Comparison of ENCODE assay signal across 8 cellular contexts in genomic region chr3:108090701-108091497, GRCh38. TPM values are rescaled to one million over a fixed set of nuclear protein-coding genes. Genes with fewer than 3 reads are reported as not detected.
DNase-seq lines count a peak whose midpoint lies in the region; ATAC-seq, FAIRE-seq and TF ChIP-seq lines count a peak whose summit lies in the region.

TSS of gene CD47 (minus strand) at chr3:108091031. CDS start at chr3:108090908, 123 bp downstream.

- H3K9me3 ChIP-seq in H1 (ENCODE audit: insufficient read depth in 2 of 2, low read depth in 1 of 2, low read length in 1 of 2) (peaks cover 0 to 4% of the 10 kb centered on the region in 2 experiments; a peak in 1 of 4 replicates), mesenchymal stem cell (ENCODE audit: control insufficient read depth, low read length) (no peaks in the 10 kb centered on the region)

- H3K18ac ChIP-seq in H1 (ENCODE audit: extremely low read depth, low read length): peak within 1 kb of the TSS; percentile 84
- H3K18ac ChIP-seq in mesenchymal stem cell (ENCODE audit: low read depth in 1 of 2, low read length in 2 of 2): peak within 1 kb of the TSS; percentile 79 to 100

- CTCF ChIA-PET in activated CD8-positive, alpha-beta memory T cell treated with anti-CD3 and anti-CD28 coated beads, Interleukin-2, amount 10 ng/mL, durations not matched to agents 7 days and 5 days (lab: Charles Lee): interaction anchor here (0.7 to 2.0 kb wide), 3 partner anchors 10 to 43 kb away, joined by 3 to 7 read pairs (median 3); no protein-coding TSS in a partner anchor
- CTCF ChIA-PET in H1 (lab: Charles Lee; ENCODE audit: partially characterized antibody): interaction anchor here (1.3 to 1.7 kb wide), 2 partner anchors 163 to 266 kb away, joined by 4 to 6 read pairs; no protein-coding TSS in a partner anchor

- DNase-seq in CMK (ENCODE audit: low read depth) (peak; percentile 73), HTR-8/SVneo (ENCODE audit: insufficient read length, low spot score) (peak; percentile 89), NOMO-1 (lab: John Stamatoyannopoulos, UW; ENCODE audit: unreplicated experiment in 2 of 2) (peak; percentile 82 to 89), H1 (ENCODE audit: low read depth in 1 of 2, low spot score in 2 of 2) (peak; percentile 53 to 95), mesenchymal stem cell (peak; percentile 89)
- DNase-seq in activated CD8-positive, alpha-beta memory T cell treated with anti-CD3 and anti-CD28 coated beads, Interleukin-2, amount 10 ng/mL, durations not matched to agents 7 days and 5 days: peak; percentile 96
- peak; percentile 89 for DNase-seq in stimulated activated CD8-positive, alpha-beta memory T cell treated with anti-CD3 and anti-CD28 coated beads, Interleukin-12 subunit alpha, Interleukin-12 subunit beta, amount 100 ng/mL, for 24 hours (ENCODE audit: extremely low read depth)

- H3K27ac Mint-ChIP-seq in activated CD8-positive, alpha-beta memory T cell treated with anti-CD3 and anti-CD28 coated beads, Interleukin-2, amount 10 ng/mL, durations not matched to agents 7 days and 5 days: peak within 1 kb of the TSS; percentile 99

- TF ChIP-seq CTCF in H1 (IDR thresholded peaks at IDR 0.05; ENCODE audit: control extremely low read depth in 1 of 3, insufficient read depth in 1 of 3, low read depth in 1 of 3, low read length in 3 of 3): no peak; a peak in 1 of 4 replicates

- H3K4me1 Mint-ChIP-seq in activated CD8-positive, alpha-beta memory T cell treated with anti-CD3 and anti-CD28 coated beads, Interleukin-2, amount 10 ng/mL, durations not matched to agents 7 days and 5 days: peaks cover 28% of the 10 kb centered on the region

- H2AK5ac ChIP-seq in H1 (ENCODE audit: low read depth, low read length) (no peak within 1 kb of the TSS), mesenchymal stem cell (ENCODE audit: low read length, severe bottlenecking) (no peak within 1 kb of the TSS)

- peaks cover 0 to 3% (median 0%) of the 10 kb centered on the region in 4 experiments; a peak in 2 of 7 replicates for H3K4me1 ChIP-seq in H1 (replicated peaks in 1 of 4; ENCODE audit: control insufficient read depth in 3 of 4, insufficient read depth in 4 of 4, low read length in 3 of 4)
- H3K4me1 ChIP-seq in mesenchymal stem cell (ENCODE audit: control insufficient read depth, insufficient read depth, low read depth, low read length): peaks cover 5% of the 10 kb centered on the region

- H2BK12ac ChIP-seq in H1 (ENCODE audit: low read depth, low read length): no peak within 1 kb of the TSS
- peak within 1 kb of the TSS in 1 of 2 experiments; percentile 74 for H2BK12ac ChIP-seq in mesenchymal stem cell (ENCODE audit: low read length in 2 of 2)

- H3K27me3 Mint-ChIP-seq in activated CD8-positive, alpha-beta memory T cell treated with anti-CD3 and anti-CD28 coated beads, Interleukin-2, amount 10 ng/mL, durations not matched to agents 7 days and 5 days: no peaks in the 10 kb centered on the region

- peak within 1 kb of the TSS; percentile 70 for H2AFZ ChIP-seq in H1 (ENCODE audit: low read length)
- H2AFZ ChIP-seq in mesenchymal stem cell (ENCODE audit: low read depth, low read length): peak within 1 kb of the TSS; percentile 98

- peak in 1 of 2 experiments; percentile 45; a peak in 1 of 3 replicates for TF ChIP-seq POLR2A in H1 (IDR thresholded peaks at IDR 0.05; ENCODE audit: control extremely low read depth in 1 of 2, low read depth in 2 of 2, low read length in 2 of 2)

- no peak within 1 kb of the TSS for H2BK120ac ChIP-seq in H1 (replicated peaks; ENCODE audit: low read depth, low read length)
- H2BK120ac ChIP-seq in mesenchymal stem cell (ENCODE audit: low read depth, low read length): peak within 1 kb of the TSS; percentile 9

- H3K79me1 ChIP-seq in H1 (ENCODE audit: low read depth, low read length) (no peaks in the 10 kb centered on the region), mesenchymal stem cell (replicated peaks; ENCODE audit: low read length, poor library complexity, severe bottlenecking) (peaks cover 10% of the 10 kb centered on the region)

- no peaks in the 10 kb centered on the region for H3K9me3 Mint-ChIP-seq in activated CD8-positive, alpha-beta memory T cell treated with anti-CD3 and anti-CD28 coated beads, Interleukin-2, amount 10 ng/mL, durations not matched to agents 7 days and 5 days (ENCODE audit: low read depth)

- peaks cover 10% of the 10 kb centered on the region; the same call in 1 of the 2 replicates for H3K23me2 ChIP-seq in H1 (ENCODE audit: low read depth, low read length)

- TF ChIP-seq EP300 in H1 (IDR thresholded peaks at IDR 0.05; ENCODE audit: borderline replicate concordance in 1 of 2, low read depth in 2 of 2, low read length in 2 of 2): no peak

- H3K4me2 ChIP-seq in H1 (ENCODE audit: insufficient read depth in 1 of 2, low read depth in 2 of 2, low read length in 2 of 2) (peak within 1 kb of the TSS; percentile 69 to 82), mesenchymal stem cell (ENCODE audit: low read length, poor library complexity, severe bottlenecking) (peak within 1 kb of the TSS; percentile 88)

- H3K56ac ChIP-seq in H1 (replicated peaks; ENCODE audit: insufficient read length, low read depth, low read length): peak within 1 kb of the TSS; percentile 11

- H3K36me3 Mint-ChIP-seq in activated CD8-positive, alpha-beta memory T cell treated with anti-CD3 and anti-CD28 coated beads, Interleukin-2, amount 10 ng/mL, durations not matched to agents 7 days and 5 days: peaks cover 20% of the 10 kb centered on the region

- no peak within 1 kb of the TSS for H2BK5ac ChIP-seq in H1 (ENCODE audit: low read depth, low read length)
- no peak within 1 kb of the TSS for H2BK5ac ChIP-seq in mesenchymal stem cell (ENCODE audit: low read depth, low read length, poor library complexity, severe bottlenecking)

- H3K36me3 ChIP-seq in H1 (ENCODE audit: control insufficient read depth in 2 of 4, insufficient read depth in 4 of 4, low read length in 3 of 4): no peaks in the 10 kb centered on the region
- H3K36me3 ChIP-seq in mesenchymal stem cell (ENCODE audit: control insufficient read depth in 1 of 2, insufficient read depth in 2 of 2, low read depth in 1 of 2, low read length in 2 of 2): peaks cover 0 to 3% of the 10 kb centered on the region in 2 experiments

- no peak within 1 kb of the TSS for H2BK20ac ChIP-seq in H1 (ENCODE audit: low read length)

- H4K5ac ChIP-seq in H1 (ENCODE audit: insufficient read length, low read depth, low read length): peak within 1 kb of the TSS; percentile 12

- H4K20me1 ChIP-seq in H1 (replicated peaks in 1 of 2; ENCODE audit: control insufficient read depth in 1 of 2, insufficient read depth in 2 of 2, low read length in 2 of 2): peaks cover 0 to 1% of the 10 kb centered on the region in 2 experiments

- peak; percentile 89 for FAIRE-seq in HTR-8/SVneo (lab: Jason Lieb, UNC)
- FAIRE-seq in H1 (lab: Jason Lieb, UNC): no peak

- H3K4ac ChIP-seq in H1 (replicated peaks; ENCODE audit: insufficient read length, low read depth, low read length) (no peak within 1 kb of the TSS), mesenchymal stem cell (ENCODE audit: low read depth in 1 of 2, low read length in 2 of 2) (peak within 1 kb of the TSS; percentile 63 to 94)

- H3K4me3 Mint-ChIP-seq in activated CD8-positive, alpha-beta memory T cell treated with anti-CD3 and anti-CD28 coated beads, Interleukin-2, amount 10 ng/mL, durations not matched to agents 7 days and 5 days: peak within 1 kb of the TSS; percentile 97

- H3K9ac ChIP-seq in H1 (replicated peaks in 1 of 4; ENCODE audit: extremely low read depth in 1 of 4, low read depth in 3 of 4, low read length in 3 of 4) (peak within 1 kb of the TSS in 3 of 4 experiments; percentile 45 to 61 (median 50); a peak in 6 of 7 replicates), mesenchymal stem cell (ENCODE audit: low read length) (peak within 1 kb of the TSS; percentile 94)

- no peak within 1 kb of the TSS for H3K23ac ChIP-seq in H1 (ENCODE audit: insufficient read length)
- H3K23ac ChIP-seq in mesenchymal stem cell (ENCODE audit: low read length in 2 of 2): peak within 1 kb of the TSS in 1 of 2 experiments; percentile 96

- peak within 1 kb of the TSS; percentile 66 to 99 (median 86) for H3K4me3 ChIP-seq in H1 (ENCODE audit: extremely low read depth in 1 of 4, insufficient read depth in 2 of 4, low read depth in 3 of 4, low read length in 4 of 4)
- H3K4me3 ChIP-seq in mesenchymal stem cell (ENCODE audit: insufficient read depth in 1 of 2, low read depth in 1 of 2, low read length in 2 of 2): peak within 1 kb of the TSS; percentile 94 to 97

- WGBS in H1 (ENCODE audit: extremely low coverage in 1 of 2, insufficient coverage in 1 of 2, insufficient read length in 1 of 2, insufficient replicate concordance in 2 of 2, low coverage in 1 of 2, low lambda C conversion rate in 2 of 2, missing lambda C conversion rate in 1 of 2), 2 experiments: 1% methylated on average over 40 of the region's 106 CpGs; no CpG with 5 or more reads in 1 of the 2 experiments
- 1% methylated on average over 73 of the region's 106 CpGs for WGBS in mesenchymal stem cell

- no peak for TF ChIP-seq RAD21 in H1 (IDR thresholded peaks at IDR 0.05 in 1 of 2, conservative IDR thresholded peaks at IDR 0.05 in 1 of 2; ENCODE audit: low read depth in 2 of 2, low read length in 2 of 2)

- peaks cover 10 to 19% (median 15%) of the 10 kb centered on the region in 4 experiments for H3K27me3 ChIP-seq in H1 (replicated peaks in 1 of 4; ENCODE audit: control insufficient read depth in 3 of 4, extremely low read depth in 1 of 4, insufficient read depth in 3 of 4, low read length in 3 of 4)
- H3K27me3 ChIP-seq in mesenchymal stem cell (ENCODE audit: control insufficient read depth in 1 of 2, insufficient read depth in 1 of 2, low read length in 2 of 2): no peaks in the 10 kb centered on the region

- POLR2A ChIA-PET in H1 (lab: Charles Lee; ENCODE audit: partially characterized antibody): no interaction called here

- peak within 1 kb of the TSS; percentile 32 for H4K91ac ChIP-seq in H1 (replicated peaks; ENCODE audit: insufficient read length, low read length)
- peak within 1 kb of the TSS; percentile 83 for H4K91ac ChIP-seq in mesenchymal stem cell (ENCODE audit: low read length)

- H2BK15ac ChIP-seq in H1 (ENCODE audit: low read length) (no peak within 1 kb of the TSS), mesenchymal stem cell (ENCODE audit: low read depth, poor library complexity, severe bottlenecking) (peak within 1 kb of the TSS; percentile 86)

- H3K27ac ChIP-seq in H1 (ENCODE audit: low read depth, low read length): no peak within 1 kb of the TSS
- H3K27ac ChIP-seq in mesenchymal stem cell (ENCODE audit: low read length, poor library complexity, severe bottlenecking): no peak within 1 kb of the TSS

- H3K14ac ChIP-seq in H1 (ENCODE audit: insufficient read length): no peak within 1 kb of the TSS
- peak within 1 kb of the TSS; percentile 19 to 100 for H3K14ac ChIP-seq in mesenchymal stem cell (ENCODE audit: low read length in 2 of 2)

- H4K8ac ChIP-seq in H1 (ENCODE audit: extremely low read depth, insufficient read depth, low read length) (peak within 1 kb of the TSS; percentile 66), mesenchymal stem cell (ENCODE audit: low read length) (peak within 1 kb of the TSS; percentile 82)

- peaks cover 0 to 4% of the 10 kb centered on the region in 2 experiments; a peak in 1 of 4 replicates for H3K79me2 ChIP-seq in H1 (ENCODE audit: control insufficient read depth in 1 of 2, insufficient read depth in 2 of 2, low read length in 2 of 2)

- peak; percentile 52 for ATAC-seq in GM21360 (IDR thresholded peaks at IDR 0.05; ENCODE audit: unreplicated experiment)
- ATAC-seq in activated CD8-positive, alpha-beta memory T cell treated with anti-CD3 and anti-CD28 coated beads, Interleukin-2, amount 10 ng/mL, durations not matched to agents 7 days and 5 days: peak; percentile 83

RNA-seq across cellular contexts. Expression of gene CD47, which starts in this region (rescaled TPM):
- 100 to 1,000 TPM; 111 to 133 TPM for total RNA-seq in activated CD8-positive, alpha-beta memory T cell treated with anti-CD3 and anti-CD28 coated beads, Interleukin-2, amount 10 ng/mL, durations not matched to agents 7 days and 5 days
- total RNA-seq in H1 (2021; fragmentation: NEBNext Ultra II Directional; extraction: Animal tissue kit (Norgen Biotek cat#: 25700)): 19.3 and 21.3 TPM in 2 replicates
- 9.0 and 14.4 TPM in 2 replicates for polyA plus RNA-seq in H1 (2011; rRNA removed)
- 16.2 TPM for polyA plus RNA-seq in H1 (2011; cell fraction: cytosol; rRNA removed)
- 5.3 TPM for polyA plus RNA-seq in H1 (2011; cell fraction: nucleus; rRNA removed)
- 7.7 to 16.6 TPM (median 13.5 TPM) in 4 replicates for polyA plus RNA-seq in H1 (2012, experiment 1 of 2)
- polyA plus RNA-seq in H1 (2012, experiment 2 of 2): 7.2 TPM
- 17.6 TPM for polyA plus RNA-seq in H1 (2013, experiment 1 of 2)
- 18.2 TPM for polyA plus RNA-seq in H1 (2013, experiment 2 of 2)
- 12.7 TPM in 2 replicates for polyA minus RNA-seq in H1 (2011; rRNA and poly(A)+ RNA removed)
- polyA minus RNA-seq in H1 (2011; cell fraction: cytosol; rRNA and poly(A)+ RNA removed): 5.8 TPM
- polyA minus RNA-seq in H1 (2011; cell fraction: nucleus; rRNA and poly(A)+ RNA removed): 15.0 TPM
- 52.7 TPM for polyA plus RNA-seq in mesenchymal stem cell (2013, experiment 1 of 2)
- 59.2 TPM for polyA plus RNA-seq in mesenchymal stem cell (2013, experiment 2 of 2)
